In genomic region chr11:27357250-27357649, GRCh38 we compare ENCODE assay signal across 18 cellular contexts. TPM values are rescaled to one million over a fixed set of nuclear protein-coding genes. Genes with fewer than 3 reads are reported as not detected.
DNase-seq lines count a peak whose midpoint lies in the region; ATAC-seq, FAIRE-seq and TF ChIP-seq lines count a peak whose summit lies in the region.
"Had no signal": no experiment of that assay in that cellular context is flagged by ENCODE, and none has a peak within 500 bp of the region (broad histone marks: within the 10 kb centered on the region; RNA-seq: fewer than 3 reads in every experiment).

No MANE protein-coding gene starts in this region.

- TF ChIP-seq CTCF in pancreas (IDR thresholded peaks at IDR 0.05) (no peak), BE2C (IDR thresholded peaks at IDR 0.05; ENCODE audit: low read depth, low read length) (no peak), gastroesophageal sphincter (IDR thresholded peaks at IDR 0.05) (no peak)

- in situ Hi-C loops in G401 (cut with HindIII; ENCODE audit: low sequenced_read_pairs): no loop called here

- ATAC-seq in pancreas (peak; percentile 73 to 89 (median 82)), gastroesophageal sphincter (no peak)
- ATAC-seq: left ventricle myocardium superior, sciatic nerve had no signal

- H3K4me3 ChIP-seq in pancreas (no peak overlapping the region), BE2C (ENCODE audit: low read depth, low read length) (no peak overlapping the region), gastroesophageal sphincter (no peak overlapping the region)
- H3K4me3 ChIP-seq: coronary artery had no signal

- H3K27ac ChIP-seq in pancreas (peak overlapping the region in 2 of 4 donors; percentile 69 to 71), gastroesophageal sphincter (no peak overlapping the region)
- H3K27ac ChIP-seq: coronary artery, RWPE1 had no signal

- intact Hi-C loops in pancreas (cut with DNase I): no loop called here

- H3K27me3 ChIP-seq in pancreas (no peaks in the 10 kb centered on the region), BE2C (no peaks in the 10 kb centered on the region), gastroesophageal sphincter (no peaks in the 10 kb centered on the region)

- WGBS in pancreas, 2 donors: 14 to 18% methylated on average over 4 of the region's 4 CpGs
- WGBS in gastroesophageal sphincter (ENCODE audit: low coverage in 1 of 2), 2 donors: 89 to 100% methylated on average over 2 to 4 of the region's 4 CpGs

- H3K9me3 ChIP-seq in pancreas (no peaks in the 10 kb centered on the region), BE2C (no peaks in the 10 kb centered on the region), gastroesophageal sphincter (no peaks in the 10 kb centered on the region)

- FAIRE-seq in pancreas (lab: Jason Lieb, UNC): peak; percentile 37

- no peak for TF ChIP-seq POLR2A in gastroesophageal sphincter (IDR thresholded peaks at IDR 0.05)

- peak; percentile 53 for DNase-seq in G401 (ENCODE audit: low spot score)
- DNase-seq in NCI-H146 (lab: John Stamatoyannopoulos, UW): peak; percentile 81
- peak; percentile 85 for DNase-seq in NCI-H774 (lab: John Stamatoyannopoulos, UW)
- DNase-seq in pancreas: peak in 4 of 6 donors; percentile 35 to 70 (median 55)
- no peak for DNase-seq in BE2C
- no peak for DNase-seq in activated naive CD4-positive, alpha-beta T cell (lab: John Stamatoyannopoulos, UW)
- no peak for DNase-seq in NOMO-1 treated with DMSO at 0.1 percent for 48 hours (lab: John Stamatoyannopoulos, UW; ENCODE audit: unreplicated experiment)
- DNase-seq: activated CD4-positive, alpha-beta T cell treated with anti-CD3 and anti-CD28 coated beads, Interleukin-2, amount 50 U/mL, for 4 hours; activated naive CD4-positive, alpha-beta T cell treated with anti-CD3 and anti-CD28 coated beads for 36 hours; activated T-cell treated with anti-CD3 and anti-CD28 coated beads for 4 hours; left ventricle myocardium superior; NK-92 treated with Interleukin-12 subunit alpha and Interleukin-12 subunit beta, amount 100 ng/mL, for 24 hours; nucleus accumbens; stimulated activated CD4-positive, alpha-beta T cell treated with anti-CD3 and anti-CD28 coated beads, Interleukin-4, amount 100 ng/mL, for 1 hour had no signal

- H3K4me1 ChIP-seq in pancreas (peaks cover 17 to 28% (median 23%) of the 10 kb centered on the region in 3 donors), BE2C (no peaks in the 10 kb centered on the region), gastroesophageal sphincter (peaks cover 0 to 4% (median under 1%) of the 10 kb centered on the region in 3 donors)

- TF ChIP-seq EP300 in gastroesophageal sphincter (IDR thresholded peaks at IDR 0.05): no peak

- H3K36me3 ChIP-seq in pancreas (no peaks in the 10 kb centered on the region), BE2C (no peaks in the 10 kb centered on the region), gastroesophageal sphincter (no peaks in the 10 kb centered on the region)

RNA-seq across cellular contexts. Expression of gene CCDC34, which starts 5.8 kb away (rescaled TPM):
- 6.0 and 8.2 TPM in 2 replicates for total RNA-seq in G401 (2014; rRNA removed; shearing (Covaris generic))
- 1 to 10 TPM; 3.3 to 7.1 (median 4.1) TPM for total RNA-seq in pancreas
- polyA plus RNA-seq in pancreas: 10 to 100 TPM in 1 of 2 donors, 1 to 10 TPM in 1; 4.8 to 10.1 TPM
- 3.2 TPM for polyA plus RNA-seq in BE2C (2012; ENCODE audit: insufficient read depth, insufficient read length, low read depth)
- total RNA-seq in gastroesophageal sphincter: 1 to 10 TPM in 3 of 4 donors, under 1 TPM in 1; 0.78 to 1.3 (median 1.1) TPM

Comparison
In these comparisons a context has a peak if more than half of its experiments do, and no peak if none do; other contexts are left out.
1. DNase-seq: peak in G401 (single experiment), NCI-H146 (single experiment), NCI-H774 (single experiment) and pancreas (4 of 6); none in BE2C (single experiment), activated naive CD4-positive, alpha-beta T cell (0 of 4) and NOMO-1 treated with DMSO at 0.1 percent for 48 hours (single experiment).